ENCODE assay signal across 1 cellular context in genomic region chr6:111259089-111259831, GRCh38.
TF ChIP-seq lines count a peak whose summit lies in the region.

No MANE protein-coding gene starts in this region.

TF ChIP-seq in K562, 482 proteins besides CTCF, POLR2A, EP300 and RAD21 (continued from another document and continues in another):
- TF ChIP-seq E4F1 (CRISPR knock-in tag; IDR thresholded peaks at IDR 0.05; ENCODE audit: borderline replicate concordance) (no peak), DPF2 (IDR thresholded peaks at IDR 0.05) (0 out of 2 replicates have a peak, but pooled peaks have one; percentile 21), SREBF1 (IDR thresholded peaks at IDR 0.05; ENCODE audit: borderline replicate concordance, low read depth, low read length) (peak; percentile 33; the same call in 1 of the 2 replicates), TRIM25 (IDR thresholded peaks at IDR 0.05; ENCODE audit: borderline replicate concordance) (no peak), ZFPM2 (CRISPR knock-in tag; IDR thresholded peaks at IDR 0.05) (0 out of 2 replicates have a peak, but pooled peaks have one; percentile 29), SPI1 (IDR thresholded peaks at IDR 0.05; ENCODE audit: borderline replicate concordance, low read depth, low read length) (peak; percentile 27; the same call in 1 of the 2 replicates), ZFP36 (IDR thresholded peaks at IDR 0.05; ENCODE audit: low read depth, low read length, partially characterized antibody) (peak; percentile 49), PKNOX1 (IDR thresholded peaks at IDR 0.05) (0 out of 2 replicates have a peak, but pooled peaks have one; percentile 7), ILK (tag; IDR thresholded peaks at IDR 0.05; ENCODE audit: borderline replicate concordance, low read depth) (no peak), HDAC2 (IDR thresholded peaks at IDR 0.05) (peak; percentile 99), SP1 (CRISPR knock-in tag; IDR thresholded peaks at IDR 0.05) (peak; percentile 73; the same call in 1 of the 2 replicates), ZNF740 (CRISPR knock-in tag; IDR thresholded peaks at IDR 0.05) (no peak), ZNF740 (tag; IDR thresholded peaks at IDR 0.05) (no peak), ZNF445 (CRISPR knock-in tag; IDR thresholded peaks at IDR 0.05; ENCODE audit: low read depth) (no peak), ZNF133 (CRISPR knock-in tag; IDR thresholded peaks at IDR 0.05) (no peak), U2AF1 (optimal IDR thresholded peaks at IDR 0.05; ENCODE audit: low read depth, low read length) (no peak), CEBPZ (IDR thresholded peaks at IDR 0.05; ENCODE audit: borderline replicate concordance, low read depth, low read length) (no peak), HCFC1 (IDR thresholded peaks at IDR 0.05; ENCODE audit: low read depth, low read length) (peak; percentile 69), GABPA (tag; conservative IDR thresholded peaks at IDR 0.05; ENCODE audit: low read depth) (peak; percentile 96), BRD9 (IDR thresholded peaks at IDR 0.05; ENCODE audit: low read depth, partially characterized antibody) (no peak), ZNF77 (CRISPR knock-in tag; IDR thresholded peaks at IDR 0.05) (no peak), ZNF75A (CRISPR knock-in tag; IDR thresholded peaks at IDR 0.05) (no peak), THAP7 (CRISPR knock-in tag; IDR thresholded peaks at IDR 0.05) (no peak), ZNF146 (CRISPR knock-in tag; IDR thresholded peaks at IDR 0.05; ENCODE audit: unreplicated experiment) (no peak), RFX1 (IDR thresholded peaks at IDR 0.05) (peak; percentile 99), CREB3 (tag; conservative IDR thresholded peaks at IDR 0.05; ENCODE audit: low read depth) (0 out of 2 replicates have a peak, but pooled peaks have one; percentile 18), KDM5B (IDR thresholded peaks at IDR 0.05; ENCODE audit: insufficient replicate concordance, low read depth, low read length) (peak; percentile 77), CBX1 (IDR thresholded peaks at IDR 0.05; ENCODE audit: low read depth) (0 out of 2 replicates have a peak, but pooled peaks have one; percentile 75), NFRKB (IDR thresholded peaks at IDR 0.05; ENCODE audit: low read depth) (no peak), MTA1 (IDR thresholded peaks at IDR 0.05; ENCODE audit: borderline replicate concordance) (no peak), ZNF764 (CRISPR knock-in tag; IDR thresholded peaks at IDR 0.05; ENCODE audit: low read depth) (peak; percentile 83), MGA (IDR thresholded peaks at IDR 0.05) (peak; percentile 96)
